Comparison of ENCODE assay signal across 8 cellular contexts in genomic region chr4:45399116-45399515, GRCh38.
"Had no signal": no experiment of that assay in that cellular context is flagged by ENCODE, and none has a peak within 500 bp of the region (broad histone marks: within the 10 kb centered on the region; RNA-seq: fewer than 3 reads in every experiment).

No MANE protein-coding gene starts in this region.

- FAIRE-seq: G401.6, GM12878, GM12891, GM12892, GM18507, GM19239 had no signal

- H3K4me3 ChIP-seq: GM12878 had no signal

- DNase-seq: GDM1, GF-D8 had no signal

- ATAC-seq: GM12878 had no signal
